Comparison of ENCODE assay signal across 29 cellular contexts in genomic region chr5:137054792-137055191, GRCh38.
"Had no signal": no experiment of that assay in that cellular context is flagged by ENCODE, and none has a peak within 500 bp of the region (broad histone marks: within the 10 kb centered on the region; RNA-seq: fewer than 3 reads in every experiment).

No MANE protein-coding gene starts in this region.

- DNase-seq: activated CD4-positive, alpha-beta memory T cell treated with anti-CD3 and anti-CD28 coated beads, Interleukin-2, amount 10 ng/mL, durations not matched to agents 7 days and 5 days; activated CD4-positive, alpha-beta T cell treated with anti-CD3 and anti-CD28 coated beads for 1 hour; activated CD4-positive, alpha-beta T cell treated with anti-CD3 and anti-CD28 coated beads for 48 hours; activated CD4-positive, CD25-positive, alpha-beta regulatory T cell; activated CD8-positive, alpha-beta memory T cell treated with anti-CD3 and anti-CD28 coated beads for 24 hours; activated CD8-positive, alpha-beta memory T cell treated with anti-CD3 and anti-CD28 coated beads, Interleukin-2, amount 10 ng/mL, durations not matched to agents 7 days and 5 days; activated CD8-positive, alpha-beta memory T cell treated with anti-CD3 and anti-CD28 coated beads, Interleukin-2, amount 50 U/mL, for 48 hours; activated effector memory CD4-positive, alpha-beta T cell treated with Interleukin-2 at 50 U/mL for 16 hours; activated naive CD4-positive, alpha-beta T cell treated with anti-CD3 and anti-CD28 coated beads, Interleukin-2, amount 10 ng/mL, durations not matched to agents 7 days and 5 days; activated naive CD8-positive, alpha-beta T cell treated with anti-CD3 and anti-CD28 coated beads, Interleukin-2, amount 50 U/mL, for 24 hours; activated T-cell treated with anti-CD3 and anti-CD28 coated beads, Interleukin-2, amount 50 U/mL, for 48 hours; anterior cingulate cortex; Kasumi-1; KBM-7; NCI-H1105 treated with DMSO at 0.1 percent for 48 hours; NCI-H1436; NCI-H1694; NCI-H1930; NCI-H2081 treated with DMSO at 0.1 percent for 48 hours; NCI-H510A; NCI-H526; NCI-H748 treated with DMSO at 0.1 percent for 48 hours; PC-9; Right ventricle myocardium superior; T1000; WERI-Rb-1 had no signal

- ATAC-seq: activated CD8-positive, alpha-beta memory T cell treated with anti-CD3 and anti-CD28 coated beads, Interleukin-2, amount 10 ng/mL, durations not matched to agents 7 days and 5 days; activated naive CD8-positive, alpha-beta T cell treated with anti-CD3 and anti-CD28 coated beads, Interleukin-2, amount 50 U/mL, for 24 hours had no signal

- H3K4me1 Mint-ChIP-seq: activated CD4-positive, alpha-beta memory T cell treated with anti-CD3 and anti-CD28 coated beads, Interleukin-2, amount 10 ng/mL, durations not matched to agents 7 days and 5 days; activated CD8-positive, alpha-beta memory T cell treated with anti-CD3 and anti-CD28 coated beads, Interleukin-2, amount 10 ng/mL, durations not matched to agents 7 days and 5 days; activated naive CD4-positive, alpha-beta T cell treated with anti-CD3 and anti-CD28 coated beads, Interleukin-2, amount 10 ng/mL, durations not matched to agents 7 days and 5 days; activated naive CD8-positive, alpha-beta T cell treated with anti-CD3 and anti-CD28 coated beads, Interleukin-2, amount 50 U/mL, for 24 hours; brain; central memory CD8-positive, alpha-beta T cell had no signal

- H3K9me3 Mint-ChIP-seq: activated CD4-positive, alpha-beta memory T cell treated with anti-CD3 and anti-CD28 coated beads, Interleukin-2, amount 10 ng/mL, durations not matched to agents 7 days and 5 days; activated naive CD4-positive, alpha-beta T cell treated with anti-CD3 and anti-CD28 coated beads, Interleukin-2, amount 10 ng/mL, durations not matched to agents 7 days and 5 days; activated naive CD8-positive, alpha-beta T cell treated with anti-CD3 and anti-CD28 coated beads, Interleukin-2, amount 50 U/mL, for 24 hours had no signal

- H3K27me3 Mint-ChIP-seq: activated CD4-positive, alpha-beta memory T cell treated with anti-CD3 and anti-CD28 coated beads, Interleukin-2, amount 10 ng/mL, durations not matched to agents 7 days and 5 days; activated CD8-positive, alpha-beta memory T cell treated with anti-CD3 and anti-CD28 coated beads, Interleukin-2, amount 10 ng/mL, durations not matched to agents 7 days and 5 days; activated naive CD4-positive, alpha-beta T cell treated with anti-CD3 and anti-CD28 coated beads, Interleukin-2, amount 10 ng/mL, durations not matched to agents 7 days and 5 days; activated naive CD8-positive, alpha-beta T cell treated with anti-CD3 and anti-CD28 coated beads, Interleukin-2, amount 50 U/mL, for 24 hours had no signal

- H3K27ac Mint-ChIP-seq: activated CD4-positive, alpha-beta memory T cell treated with anti-CD3 and anti-CD28 coated beads, Interleukin-2, amount 10 ng/mL, durations not matched to agents 7 days and 5 days; activated CD8-positive, alpha-beta memory T cell treated with anti-CD3 and anti-CD28 coated beads, Interleukin-2, amount 10 ng/mL, durations not matched to agents 7 days and 5 days; activated naive CD4-positive, alpha-beta T cell treated with anti-CD3 and anti-CD28 coated beads, Interleukin-2, amount 10 ng/mL, durations not matched to agents 7 days and 5 days; activated naive CD8-positive, alpha-beta T cell; activated naive CD8-positive, alpha-beta T cell treated with anti-CD3 and anti-CD28 coated beads, Interleukin-2, amount 50 U/mL, for 24 hours; brain had no signal

- H2AFZ ChIP-seq: PC-9 had no signal

- H3K4me3 ChIP-seq: PC-9 had no signal

- H3K27ac ChIP-seq: PC-9, WERI-Rb-1 had no signal

- H3K4me3 Mint-ChIP-seq: activated CD4-positive, alpha-beta memory T cell treated with anti-CD3 and anti-CD28 coated beads, Interleukin-2, amount 10 ng/mL, durations not matched to agents 7 days and 5 days; activated CD8-positive, alpha-beta memory T cell treated with anti-CD3 and anti-CD28 coated beads, Interleukin-2, amount 10 ng/mL, durations not matched to agents 7 days and 5 days; activated naive CD4-positive, alpha-beta T cell treated with anti-CD3 and anti-CD28 coated beads, Interleukin-2, amount 10 ng/mL, durations not matched to agents 7 days and 5 days; activated naive CD8-positive, alpha-beta T cell; activated naive CD8-positive, alpha-beta T cell treated with anti-CD3 and anti-CD28 coated beads, Interleukin-2, amount 50 U/mL, for 24 hours; brain; central memory CD8-positive, alpha-beta T cell had no signal

- H3K4me2 ChIP-seq: PC-9 had no signal

- H3K36me3 Mint-ChIP-seq: activated CD8-positive, alpha-beta memory T cell treated with anti-CD3 and anti-CD28 coated beads, Interleukin-2, amount 10 ng/mL, durations not matched to agents 7 days and 5 days; activated naive CD4-positive, alpha-beta T cell treated with anti-CD3 and anti-CD28 coated beads, Interleukin-2, amount 10 ng/mL, durations not matched to agents 7 days and 5 days; activated naive CD8-positive, alpha-beta T cell; brain had no signal

- H3K36me3 ChIP-seq: WERI-Rb-1 had no signal
